Comparison of ENCODE assay signal across 10 cellular contexts in the genomic region with DNA sequence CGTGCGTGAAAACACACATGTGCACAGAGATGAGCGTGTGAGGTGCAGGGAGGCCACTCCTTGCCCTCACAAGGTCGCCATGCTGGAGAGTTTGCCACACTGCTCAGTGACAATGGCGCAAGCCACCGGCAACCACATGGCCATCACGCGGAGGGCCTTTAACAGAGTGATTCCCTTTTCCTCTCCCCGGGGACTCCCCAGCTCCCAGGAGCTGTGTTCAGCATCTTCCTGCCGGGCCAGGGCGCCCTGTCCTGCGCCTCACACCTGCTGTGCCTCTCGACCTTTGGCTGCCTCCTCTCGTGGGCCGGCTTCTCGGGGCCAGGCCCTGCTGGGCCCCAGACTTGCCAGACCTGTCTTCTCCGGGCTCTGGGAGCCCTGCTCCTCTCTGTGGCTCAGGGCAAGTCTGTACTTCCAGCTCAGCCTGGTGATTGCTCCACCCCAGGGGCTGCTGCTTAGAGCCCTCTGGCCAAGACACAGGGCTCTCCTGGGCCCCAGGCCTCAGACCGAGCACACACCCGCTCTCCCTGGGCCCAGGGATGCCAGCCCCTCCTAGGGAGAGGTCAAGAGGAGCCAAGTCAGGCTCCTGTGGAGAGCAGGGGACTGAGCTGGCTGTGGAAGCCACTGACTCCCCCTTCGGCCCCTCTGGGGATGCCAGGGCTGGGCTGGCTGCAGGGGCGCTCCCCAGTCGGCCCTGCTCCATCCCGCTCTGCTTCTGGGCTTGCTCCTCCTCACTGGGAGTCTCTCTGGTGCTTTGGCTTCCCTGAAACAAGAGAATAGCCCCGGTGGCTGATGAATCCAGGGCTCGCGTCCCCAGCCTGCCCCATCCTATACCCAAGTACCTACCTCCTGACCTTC. TPM values are rescaled to one million over a fixed set of nuclear protein-coding genes. Genes with fewer than 3 reads are reported as not detected.
A peak's percentile ranks its signal among the peaks of the same experiment; 100 is the strongest.
DNase-seq lines count a peak whose midpoint lies in the region; ATAC-seq and TF ChIP-seq lines count a peak whose summit lies in the region.
"Had no signal": no experiment of that assay in that cellular context is flagged by ENCODE, and none has a peak within 500 bp of the region (broad histone marks: within the 10 kb centered on the region; RNA-seq: fewer than 3 reads in every experiment).

No MANE protein-coding gene starts in this region.

- H4K20me1 ChIP-seq in Loucy (ENCODE audit: insufficient read depth, low read length, poor library complexity, severe bottlenecking), result no peaks in the 10 kb centered on the region

- no peaks in the 10 kb centered on the region for H3K9me2 ChIP-seq in Loucy (replicated peaks; ENCODE audit: low read depth, low read length)

- peaks cover 3% of the 10 kb centered on the region; the same call in 1 of the 2 replicates for H3K36me3 ChIP-seq in Loucy (ENCODE audit: insufficient read depth, low read length)
- no peaks in the 10 kb centered on the region for H3K36me3 ChIP-seq in spleen

- peak overlapping the region; percentile 79 for H3K4me2 ChIP-seq in Loucy (ENCODE audit: low read depth, low read length, poor library complexity, severe bottlenecking)

- H3F3A ChIP-seq in Loucy (ENCODE audit: low read depth), result 0 out of 2 replicates have a peak, but pooled peaks cover 3% of the 10 kb centered on the region

- WGBS in spleen, 5 donors, result 76 to 84% (median 82%) methylated on average over 24 to 26 of the region's 26 CpGs

- no peak for TF ChIP-seq CTCF in Loucy (conservative IDR thresholded peaks at IDR 0.05; ENCODE audit: low read length)
- no peak for TF ChIP-seq CTCF in epithelial cell of esophagus (IDR thresholded peaks at IDR 0.05; ENCODE audit: insufficient read depth, low read depth, low read length, missing control alignments)
- TF ChIP-seq CTCF in spleen (IDR thresholded peaks at IDR 0.05 in 8 of 11, conservative IDR thresholded peaks at IDR 0.05 in 3 of 11), result no peak

- H3K27me3 ChIP-seq in Loucy (ENCODE audit: insufficient read depth, low read length, poor library complexity, severe bottlenecking) (no peaks in the 10 kb centered on the region), spleen (replicated peaks in 1 of 7) (peaks cover 0 to 8% (median 0%) of the 10 kb centered on the region in 7 donors)

- H3K27ac ChIP-seq in spleen, result peak overlapping the region in 7 of 8 donors; percentile 79 to 91 (median 86)

- H3K9me3 ChIP-seq in Loucy (ENCODE audit: insufficient read depth, low read depth, low read length) (no peaks in the 10 kb centered on the region), spleen (no peaks in the 10 kb centered on the region)

- intact Hi-C loops in spleen (cut with DNase I; ENCODE audit: low total_unique reads), result no loop called here

- H3K79me2 ChIP-seq in Loucy (ENCODE audit: insufficient read depth, low read length), result peaks cover 31% of the 10 kb centered on the region; the same call in 1 of the 2 replicates

- no peak for ATAC-seq in GM18870 (IDR thresholded peaks at IDR 0.05; ENCODE audit: unreplicated experiment)

- H3K4me1 ChIP-seq in Loucy (ENCODE audit: insufficient read depth, low read length, poor library complexity, severe bottlenecking), result peaks cover 70% of the 10 kb centered on the region
- H3K4me1 ChIP-seq in spleen, result peaks cover 30 to 100% (median 76%) of the 10 kb centered on the region in 6 donors

- TF ChIP-seq POLR2A in spleen (IDR thresholded peaks at IDR 0.05), result no peak

- DNase-seq in epithelial cell of esophagus (ENCODE audit: low read depth) (peak; percentile 50), spleen (no peak), D341Med (ENCODE audit: low spot score) (no peak)
- no peak for DNase-seq in activated CD8-positive, alpha-beta memory T cell treated with anti-CD3 and anti-CD28 coated beads, Interleukin-2, amount 50 U/mL, for 4 hours
- DNase-seq: foreskin fibroblast; NCI-H2029; stimulated activated CD4-positive, alpha-beta T cell treated with anti-CD3 and anti-CD28 coated beads, Interleukin-4, amount 100 ng/mL, for 24 hours had no signal

- no peak overlapping the region for H2AFZ ChIP-seq in Loucy (ENCODE audit: low read length)

- H3K9ac ChIP-seq in Loucy (ENCODE audit: low read depth, low read length, poor library complexity, severe bottlenecking), result peak overlapping the region; percentile 86

- peak overlapping the region; percentile 71 for H3K4me3 ChIP-seq in Loucy (ENCODE audit: low read length, poor library complexity, severe bottlenecking)
- no peak overlapping the region for H3K4me3 ChIP-seq in epithelial cell of esophagus (ENCODE audit: low read length)
- peak overlapping the region in 1 of 8 donors; percentile 53 for H3K4me3 ChIP-seq in spleen

RNA-seq across cellular contexts. Expression of a gene that starts 5.6 kb away (rescaled TPM):
- 10 to 100 TPM in 3 of 7 donors, 1 to 10 TPM in 4; 3.5 to 19.4 (median 9.4) TPM for total RNA-seq in spleen
- 1 to 10 TPM; 2.2 to 8.0 (median 3.1) TPM for polyA plus RNA-seq in spleen

RNA-seq across cellular contexts. Expression of a gene that starts 11.7 kb away (rescaled TPM):
- total RNA-seq in spleen, result 10 to 100 TPM; 16.8 to 29.6 (median 22.9) TPM
- polyA plus RNA-seq in spleen, result 10 to 100 TPM in 1 of 3 donors, 1 to 10 TPM in 2; 7.4 to 10.9 (median 9.8) TPM

RNA-seq across cellular contexts. Expression of a gene that starts 15.7 kb away (rescaled TPM):
- not detected for total RNA-seq in spleen
- 1 to 10 TPM in 1 of 3 donors, under 1 TPM in 1, not detected in 1; 0.67 to 4.9 TPM for polyA plus RNA-seq in spleen
- total RNA-seq: mononuclear cell had no signal

RNA-seq across cellular contexts. Expression of a gene that starts 22.9 kb away (rescaled TPM):
- 1 to 10 TPM in 2 of 7 donors, under 1 TPM in 4, not detected in 1; 0.05 to 3.0 (median 0.45) TPM for total RNA-seq in spleen
- polyA plus RNA-seq in spleen, result under 1 TPM; 0.47 to 0.63 (median 0.54) TPM

RNA-seq across cellular contexts. Expression of a gene that starts 27.4 kb away (rescaled TPM):
- total RNA-seq in spleen, result 100 to 1,000 TPM; 175 to 247 (median 189) TPM
- 100 to 1,000 TPM in 2 of 3 donors, 10 to 100 TPM in 1; 63.8 to 190 (median 168) TPM for polyA plus RNA-seq in spleen
